In the genomic region with DNA sequence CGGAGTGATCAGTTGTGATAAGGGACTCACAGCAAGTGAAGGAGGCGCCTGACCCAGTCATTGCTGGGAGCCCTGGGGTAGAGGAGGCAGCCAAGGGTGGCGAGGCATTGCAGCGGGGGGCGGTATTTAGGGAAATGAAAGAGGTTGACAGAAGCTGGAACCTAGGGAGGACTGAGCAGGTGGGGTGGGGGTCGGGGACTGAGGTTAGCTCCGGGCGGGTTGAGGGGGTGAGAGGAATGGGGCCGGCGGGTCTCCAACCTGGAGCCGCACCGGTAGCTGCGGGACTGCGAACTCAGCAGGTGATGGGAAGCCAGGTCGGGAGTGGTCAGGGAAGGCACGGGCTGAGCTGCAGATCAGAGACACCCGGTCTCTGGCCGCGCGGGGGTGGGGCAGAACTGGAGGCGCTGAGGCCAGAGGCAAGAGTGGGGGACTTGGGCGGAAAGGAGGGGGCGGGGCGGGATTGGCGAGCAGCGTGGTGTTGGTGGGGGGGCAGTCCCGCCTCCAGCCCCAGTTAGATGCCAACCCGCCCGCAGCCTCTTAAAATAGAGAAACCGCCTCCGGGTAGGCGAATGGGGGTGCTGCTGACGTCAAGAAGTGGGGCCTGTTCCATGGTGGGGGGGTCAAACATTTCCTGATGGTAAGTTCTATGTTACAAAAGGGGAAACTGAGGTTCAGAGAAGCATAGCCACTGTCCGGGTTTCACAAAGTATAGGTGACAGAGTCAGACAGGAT, we compare ENCODE assay signal across 1 cellular context.
A peak's percentile ranks its signal among the peaks of the same experiment; 100 is the strongest.
TF ChIP-seq lines count a peak whose summit lies in the region.

No MANE protein-coding gene starts in this region.

TF ChIP-seq in GM12878, 131 proteins besides CTCF, POLR2A, EP300 and RAD21 (continued from another document and continues in another):
- TF ChIP-seq ZBTB40 (IDR thresholded peaks at IDR 0.05; ENCODE audit: borderline replicate concordance), result no peak
- TF ChIP-seq SIN3A (IDR thresholded peaks at IDR 0.05; ENCODE audit: low read depth, low read length), result no peak
- TF ChIP-seq FOS (IDR thresholded peaks at IDR 0.05; ENCODE audit: borderline replicate concordance, extremely low read depth, insufficient read length), result no peak
- TF ChIP-seq, protein P1, sequence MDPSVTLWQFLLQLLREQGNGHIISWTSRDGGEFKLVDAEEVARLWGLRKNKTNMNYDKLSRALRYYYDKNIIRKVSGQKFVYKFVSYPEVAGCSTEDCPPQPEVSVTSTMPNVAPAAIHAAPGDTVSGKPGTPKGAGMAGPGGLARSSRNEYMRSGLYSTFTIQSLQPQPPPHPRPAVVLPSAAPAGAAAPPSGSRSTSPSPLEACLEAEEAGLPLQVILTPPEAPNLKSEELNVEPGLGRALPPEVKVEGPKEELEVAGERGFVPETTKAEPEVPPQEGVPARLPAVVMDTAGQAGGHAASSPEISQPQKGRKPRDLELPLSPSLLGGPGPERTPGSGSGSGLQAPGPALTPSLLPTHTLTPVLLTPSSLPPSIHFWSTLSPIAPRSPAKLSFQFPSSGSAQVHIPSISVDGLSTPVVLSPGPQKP (IDR thresholded peaks at IDR 0.05; ENCODE audit: low read depth, low read length), result no peak
- no peak for TF ChIP-seq ATF2 (IDR thresholded peaks at IDR 0.05; ENCODE audit: low read length)
- TF ChIP-seq ASH2L (IDR thresholded peaks at IDR 0.05; ENCODE audit: borderline replicate concordance, low read depth), result no peak
- no peak for TF ChIP-seq NFXL1 (IDR thresholded peaks at IDR 0.05; ENCODE audit: borderline replicate concordance)
- TF ChIP-seq, protein P2, sequence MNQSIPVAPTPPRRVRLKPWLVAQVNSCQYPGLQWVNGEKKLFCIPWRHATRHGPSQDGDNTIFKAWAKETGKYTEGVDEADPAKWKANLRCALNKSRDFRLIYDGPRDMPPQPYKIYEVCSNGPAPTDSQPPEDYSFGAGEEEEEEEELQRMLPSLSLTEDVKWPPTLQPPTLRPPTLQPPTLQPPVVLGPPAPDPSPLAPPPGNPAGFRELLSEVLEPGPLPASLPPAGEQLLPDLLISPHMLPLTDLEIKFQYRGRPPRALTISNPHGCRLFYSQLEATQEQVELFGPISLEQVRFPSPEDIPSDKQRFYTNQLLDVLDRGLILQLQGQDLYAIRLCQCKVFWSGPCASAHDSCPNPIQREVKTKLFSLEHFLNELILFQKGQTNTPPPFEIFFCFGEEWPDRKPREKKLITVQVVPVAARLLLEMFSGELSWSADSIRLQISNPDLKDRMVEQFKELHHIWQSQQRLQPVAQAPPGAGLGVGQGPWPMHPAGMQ (IDR thresholded peaks at IDR 0.05; ENCODE audit: borderline replicate concordance), result no peak
- TF ChIP-seq BMI1 (IDR thresholded peaks at IDR 0.05; ENCODE audit: borderline replicate concordance), result no peak
- peak; percentile 82 for TF ChIP-seq CREM (IDR thresholded peaks at IDR 0.05; ENCODE audit: low read depth)
- peak; percentile 72 for TF ChIP-seq IKZF1 (conservative IDR thresholded peaks at IDR 0.05)
- TF ChIP-seq IRF4 (IDR thresholded peaks at IDR 0.05; ENCODE audit: low read depth, low read length), result 0 out of 2 replicates have a peak, but pooled peaks have one; percentile 25
- no peak for TF ChIP-seq SUZ12 (IDR thresholded peaks at IDR 0.05; ENCODE audit: unreplicated experiment)
- peak; percentile 43 for TF ChIP-seq MEF2B (IDR thresholded peaks at IDR 0.05; ENCODE audit: partially characterized antibody, poor library complexity, severe bottlenecking)
- TF ChIP-seq ESRRA (IDR thresholded peaks at IDR 0.05; ENCODE audit: low read length), result 0 out of 2 replicates have a peak, but pooled peaks have one; percentile 14
- TF ChIP-seq RAD51 (IDR thresholded peaks at IDR 0.05), result no peak
- TF ChIP-seq ZNF24 (IDR thresholded peaks at IDR 0.05), result no peak
- TF ChIP-seq RELA (IDR thresholded peaks at IDR 0.05; ENCODE audit: borderline replicate concordance, partially characterized antibody), result no peak
- TF ChIP-seq, protein P3, sequence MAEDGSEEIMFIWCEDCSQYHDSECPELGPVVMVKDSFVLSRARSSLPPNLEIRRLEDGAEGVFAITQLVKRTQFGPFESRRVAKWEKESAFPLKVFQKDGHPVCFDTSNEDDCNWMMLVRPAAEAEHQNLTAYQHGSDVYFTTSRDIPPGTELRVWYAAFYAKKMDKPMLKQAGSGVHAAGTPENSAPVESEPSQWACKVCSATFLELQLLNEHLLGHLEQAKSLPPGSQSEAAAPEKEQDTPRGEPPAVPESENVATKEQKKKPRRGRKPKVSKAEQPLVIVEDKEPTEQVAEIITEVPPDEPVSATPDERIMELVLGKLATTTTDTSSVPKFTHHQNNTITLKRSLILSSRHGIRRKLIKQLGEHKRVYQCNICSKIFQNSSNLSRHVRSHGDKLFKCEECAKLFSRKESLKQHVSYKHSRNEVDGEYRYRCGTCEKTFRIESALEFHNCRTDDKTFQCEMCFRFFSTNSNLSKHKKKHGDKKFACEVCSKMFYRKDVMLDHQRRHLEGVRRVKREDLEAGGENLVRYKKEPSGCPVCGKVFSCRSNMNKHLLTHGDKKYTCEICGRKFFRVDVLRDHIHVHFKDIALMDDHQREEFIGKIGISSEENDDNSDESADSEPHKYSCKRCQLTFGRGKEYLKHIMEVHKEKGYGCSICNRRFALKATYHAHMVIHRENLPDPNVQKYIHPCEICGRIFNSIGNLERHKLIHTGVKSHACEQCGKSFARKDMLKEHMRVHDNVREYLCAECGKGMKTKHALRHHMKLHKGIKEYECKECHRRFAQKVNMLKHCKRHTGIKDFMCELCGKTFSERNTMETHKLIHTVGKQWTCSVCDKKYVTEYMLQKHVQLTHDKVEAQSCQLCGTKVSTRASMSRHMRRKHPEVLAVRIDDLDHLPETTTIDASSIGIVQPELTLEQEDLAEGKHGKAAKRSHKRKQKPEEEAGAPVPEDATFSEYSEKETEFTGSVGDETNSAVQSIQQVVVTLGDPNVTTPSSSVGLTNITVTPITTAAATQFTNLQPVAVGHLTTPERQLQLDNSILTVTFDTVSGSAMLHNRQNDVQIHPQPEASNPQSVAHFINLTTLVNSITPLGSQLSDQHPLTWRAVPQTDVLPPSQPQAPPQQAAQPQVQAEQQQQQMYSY (CRISPR knock-in tag; IDR thresholded peaks at IDR 0.05), result no peak
- no peak for TF ChIP-seq ZNF207 (IDR thresholded peaks at IDR 0.05; ENCODE audit: borderline replicate concordance)
- TF ChIP-seq MEF2A (IDR thresholded peaks at IDR 0.05; ENCODE audit: insufficient read depth, low read depth, low read length), result peak; percentile 59
- no peak for TF ChIP-seq CBX5 (IDR thresholded peaks at IDR 0.05; ENCODE audit: low read depth)
- no peak for TF ChIP-seq PAX8 (IDR thresholded peaks at IDR 0.05)
- TF ChIP-seq, protein P4, sequence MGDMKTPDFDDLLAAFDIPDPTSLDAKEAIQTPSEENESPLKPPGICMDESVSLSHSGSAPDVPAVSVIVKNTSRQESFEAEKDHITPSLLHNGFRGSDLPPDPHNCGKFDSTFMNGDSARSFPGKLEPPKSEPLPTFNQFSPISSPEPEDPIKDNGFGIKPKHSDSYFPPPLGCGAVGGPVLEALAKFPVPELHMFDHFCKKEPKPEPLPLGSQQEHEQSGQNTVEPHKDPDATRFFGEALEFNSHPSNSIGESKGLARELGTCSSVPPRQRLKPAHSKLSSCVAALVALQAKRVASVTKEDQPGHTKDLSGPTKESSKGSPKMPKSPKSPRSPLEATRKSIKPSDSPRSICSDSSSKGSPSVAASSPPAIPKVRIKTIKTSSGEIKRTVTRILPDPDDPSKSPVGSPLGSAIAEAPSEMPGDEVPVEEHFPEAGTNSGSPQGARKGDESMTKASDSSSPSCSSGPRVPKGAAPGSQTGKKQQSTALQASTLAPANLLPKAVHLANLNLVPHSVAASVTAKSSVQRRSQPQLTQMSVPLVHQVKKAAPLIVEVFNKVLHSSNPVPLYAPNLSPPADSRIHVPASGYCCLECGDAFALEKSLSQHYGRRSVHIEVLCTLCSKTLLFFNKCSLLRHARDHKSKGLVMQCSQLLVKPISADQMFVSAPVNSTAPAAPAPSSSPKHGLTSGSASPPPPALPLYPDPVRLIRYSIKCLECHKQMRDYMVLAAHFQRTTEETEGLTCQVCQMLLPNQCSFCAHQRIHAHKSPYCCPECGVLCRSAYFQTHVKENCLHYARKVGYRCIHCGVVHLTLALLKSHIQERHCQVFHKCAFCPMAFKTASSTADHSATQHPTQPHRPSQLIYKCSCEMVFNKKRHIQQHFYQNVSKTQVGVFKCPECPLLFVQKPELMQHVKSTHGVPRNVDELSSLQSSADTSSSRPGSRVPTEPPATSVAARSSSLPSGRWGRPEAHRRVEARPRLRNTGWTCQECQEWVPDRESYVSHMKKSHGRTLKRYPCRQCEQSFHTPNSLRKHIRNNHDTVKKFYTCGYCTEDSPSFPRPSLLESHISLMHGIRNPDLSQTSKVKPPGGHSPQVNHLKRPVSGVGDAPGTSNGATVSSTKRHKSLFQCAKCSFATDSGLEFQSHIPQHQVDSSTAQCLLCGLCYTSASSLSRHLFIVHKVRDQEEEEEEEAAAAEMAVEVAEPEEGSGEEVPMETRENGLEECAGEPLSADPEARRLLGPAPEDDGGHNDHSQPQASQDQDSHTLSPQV (IDR thresholded peaks at IDR 0.05), result no peak
- TF ChIP-seq USF2 (IDR thresholded peaks at IDR 0.05; ENCODE audit: borderline replicate concordance, low read depth, low read length), result no peak
- no peak for TF ChIP-seq KAT2A (conservative IDR thresholded peaks at IDR 0.05; ENCODE audit: control insufficient read depth, low read depth, low read length)
- no peak; the same call in 1 of the 2 replicates for TF ChIP-seq FOXK2 (IDR thresholded peaks at IDR 0.05)
- TF ChIP-seq, protein P5, sequence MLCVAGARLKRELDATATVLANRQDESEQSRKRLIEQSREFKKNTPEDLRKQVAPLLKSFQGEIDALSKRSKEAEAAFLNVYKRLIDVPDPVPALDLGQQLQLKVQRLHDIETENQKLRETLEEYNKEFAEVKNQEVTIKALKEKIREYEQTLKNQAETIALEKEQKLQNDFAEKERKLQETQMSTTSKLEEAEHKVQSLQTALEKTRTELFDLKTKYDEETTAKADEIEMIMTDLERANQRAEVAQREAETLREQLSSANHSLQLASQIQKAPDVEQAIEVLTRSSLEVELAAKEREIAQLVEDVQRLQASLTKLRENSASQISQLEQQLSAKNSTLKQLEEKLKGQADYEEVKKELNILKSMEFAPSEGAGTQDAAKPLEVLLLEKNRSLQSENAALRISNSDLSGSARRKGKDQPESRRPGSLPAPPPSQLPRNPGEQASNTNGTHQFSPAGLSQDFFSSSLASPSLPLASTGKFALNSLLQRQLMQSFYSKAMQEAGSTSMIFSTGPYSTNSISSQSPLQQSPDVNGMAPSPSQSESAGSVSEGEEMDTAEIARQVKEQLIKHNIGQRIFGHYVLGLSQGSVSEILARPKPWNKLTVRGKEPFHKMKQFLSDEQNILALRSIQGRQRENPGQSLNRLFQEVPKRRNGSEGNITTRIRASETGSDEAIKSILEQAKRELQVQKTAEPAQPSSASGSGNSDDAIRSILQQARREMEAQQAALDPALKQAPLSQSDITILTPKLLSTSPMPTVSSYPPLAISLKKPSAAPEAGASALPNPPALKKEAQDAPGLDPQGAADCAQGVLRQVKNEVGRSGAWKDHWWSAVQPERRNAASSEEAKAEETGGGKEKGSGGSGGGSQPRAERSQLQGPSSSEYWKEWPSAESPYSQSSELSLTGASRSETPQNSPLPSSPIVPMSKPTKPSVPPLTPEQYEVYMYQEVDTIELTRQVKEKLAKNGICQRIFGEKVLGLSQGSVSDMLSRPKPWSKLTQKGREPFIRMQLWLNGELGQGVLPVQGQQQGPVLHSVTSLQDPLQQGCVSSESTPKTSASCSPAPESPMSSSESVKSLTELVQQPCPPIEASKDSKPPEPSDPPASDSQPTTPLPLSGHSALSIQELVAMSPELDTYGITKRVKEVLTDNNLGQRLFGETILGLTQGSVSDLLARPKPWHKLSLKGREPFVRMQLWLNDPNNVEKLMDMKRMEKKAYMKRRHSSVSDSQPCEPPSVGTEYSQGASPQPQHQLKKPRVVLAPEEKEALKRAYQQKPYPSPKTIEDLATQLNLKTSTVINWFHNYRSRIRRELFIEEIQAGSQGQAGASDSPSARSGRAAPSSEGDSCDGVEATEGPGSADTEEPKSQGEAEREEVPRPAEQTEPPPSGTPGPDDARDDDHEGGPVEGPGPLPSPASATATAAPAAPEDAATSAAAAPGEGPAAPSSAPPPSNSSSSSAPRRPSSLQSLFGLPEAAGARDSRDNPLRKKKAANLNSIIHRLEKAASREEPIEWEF (IDR thresholded peaks at IDR 0.05; ENCODE audit: insufficient replicate concordance, low read depth, low read length), result no peak
- TF ChIP-seq ATF7 (IDR thresholded peaks at IDR 0.05; ENCODE audit: low read depth), result peak; percentile 53; the same call in 1 of the 2 replicates
